ENCODE assay signal across 1 cellular context in genomic region chr11:66891849-66892660, GRCh38.
TF ChIP-seq lines count a peak whose summit lies in the region.

No MANE protein-coding gene starts in this region.

TF ChIP-seq in HepG2, 621 proteins besides CTCF, POLR2A, EP300 and RAD21 (continued from another document and continues in another):
- peak; percentile 12; the same call in 1 of the 2 replicates for TF ChIP-seq SP5 (CRISPR knock-in tag; IDR thresholded peaks at IDR 0.05; ENCODE audit: borderline replicate concordance, low read depth)
- no peak for TF ChIP-seq BRCA1 (CRISPR knock-in tag; IDR thresholded peaks at IDR 0.05)
- TF ChIP-seq MEIS2 (CRISPR knock-in tag; IDR thresholded peaks at IDR 0.05) = peak; percentile 66; the same call in 1 of the 2 replicates
- TF ChIP-seq CBX5 (CRISPR knock-in tag; IDR thresholded peaks at IDR 0.05; ENCODE audit: borderline replicate concordance) = peak; percentile 70; the same call in 1 of the 2 replicates
- no peak for TF ChIP-seq CHCHD3 (CRISPR knock-in tag; IDR thresholded peaks at IDR 0.05)
- no peak for TF ChIP-seq MAZ (IDR thresholded peaks at IDR 0.05; ENCODE audit: borderline replicate concordance, low read depth, low read length)
- no peak for TF ChIP-seq MAZ (CRISPR knock-in tag; IDR thresholded peaks at IDR 0.05; ENCODE audit: low read depth)
- no peak for TF ChIP-seq AGO1 (IDR thresholded peaks at IDR 0.05; ENCODE audit: low read depth, low read length, poor library complexity, severe bottlenecking)
- peak; percentile 62; the same call in 1 of the 2 replicates for TF ChIP-seq CREB1 (IDR thresholded peaks at IDR 0.05)
- no peak; the same call in 1 of the 2 replicates for TF ChIP-seq CREB1 (CRISPR knock-in tag; IDR thresholded peaks at IDR 0.05)
- TF ChIP-seq, protein P1, sequence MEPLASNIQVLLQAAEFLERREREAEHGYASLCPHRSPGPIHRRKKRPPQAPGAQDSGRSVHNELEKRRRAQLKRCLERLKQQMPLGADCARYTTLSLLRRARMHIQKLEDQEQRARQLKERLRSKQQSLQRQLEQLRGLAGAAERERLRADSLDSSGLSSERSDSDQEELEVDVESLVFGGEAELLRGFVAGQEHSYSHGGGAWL (CRISPR knock-in tag; IDR thresholded peaks at IDR 0.05) = 0 out of 2 replicates have a peak, but pooled peaks have one; percentile 5
- peak; percentile 49; the same call in 1 of the 2 replicates for TF ChIP-seq ZBTB33 (CRISPR knock-in tag; IDR thresholded peaks at IDR 0.05)
- peak; percentile 62; the same call in 1 of the 2 replicates for TF ChIP-seq SOX5 (CRISPR knock-in tag; IDR thresholded peaks at IDR 0.05; ENCODE audit: borderline replicate concordance)
- TF ChIP-seq ZNF574 (CRISPR knock-in tag; IDR thresholded peaks at IDR 0.05) = peak; percentile 49; the same call in 1 of the 2 replicates
- 0 out of 2 replicates have a peak, but pooled peaks have one; percentile 17 for TF ChIP-seq KMT2B (CRISPR knock-in tag; IDR thresholded peaks at IDR 0.05)
- peak; percentile 67 for TF ChIP-seq SALL1 (CRISPR knock-in tag; IDR thresholded peaks at IDR 0.05)
- TF ChIP-seq ZNF629 (CRISPR knock-in tag; conservative IDR thresholded peaks at IDR 0.05) = peak; percentile 48; the same call in 1 of the 2 replicates
- TF ChIP-seq, protein P2, sequence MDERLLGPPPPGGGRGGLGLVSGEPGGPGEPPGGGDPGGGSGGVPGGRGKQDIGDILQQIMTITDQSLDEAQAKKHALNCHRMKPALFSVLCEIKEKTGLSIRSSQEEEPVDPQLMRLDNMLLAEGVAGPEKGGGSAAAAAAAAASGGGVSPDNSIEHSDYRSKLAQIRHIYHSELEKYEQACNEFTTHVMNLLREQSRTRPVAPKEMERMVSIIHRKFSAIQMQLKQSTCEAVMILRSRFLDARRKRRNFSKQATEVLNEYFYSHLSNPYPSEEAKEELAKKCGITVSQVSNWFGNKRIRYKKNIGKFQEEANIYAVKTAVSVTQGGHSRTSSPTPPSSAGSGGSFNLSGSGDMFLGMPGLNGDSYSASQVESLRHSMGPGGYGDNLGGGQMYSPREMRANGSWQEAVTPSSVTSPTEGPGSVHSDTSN (CRISPR knock-in tag; IDR thresholded peaks at IDR 0.05) = peak; percentile 38; the same call in 1 of the 2 replicates
- 0 out of 2 replicates have a peak, but pooled peaks have one; percentile 29 for TF ChIP-seq ZSCAN21 (CRISPR knock-in tag; IDR thresholded peaks at IDR 0.05; ENCODE audit: borderline replicate concordance)
- TF ChIP-seq ZFX (CRISPR knock-in tag; IDR thresholded peaks at IDR 0.05; ENCODE audit: low read depth) = peak; percentile 51; the same call in 1 of the 2 replicates
- no peak for TF ChIP-seq REL (CRISPR knock-in tag; conservative IDR thresholded peaks at IDR 0.05)
- TF ChIP-seq IRF2 (CRISPR knock-in tag; IDR thresholded peaks at IDR 0.05) = peak; percentile 76; the same call in 1 of the 2 replicates
- TF ChIP-seq RXRA (CRISPR knock-in tag; IDR thresholded peaks at IDR 0.05) = peak; percentile 68; the same call in 1 of the 2 replicates
- TF ChIP-seq BCL6 (CRISPR knock-in tag; IDR thresholded peaks at IDR 0.05) = no peak
- TF ChIP-seq SIN3A (IDR thresholded peaks at IDR 0.05; ENCODE audit: borderline replicate concordance, low read depth, low read length) = 0 out of 2 replicates have a peak, but pooled peaks have one; percentile 43
- no peak for TF ChIP-seq ZNF782 (CRISPR knock-in tag; IDR thresholded peaks at IDR 0.05; ENCODE audit: borderline replicate concordance)
- TF ChIP-seq MIER3 (CRISPR knock-in tag; IDR thresholded peaks at IDR 0.05; ENCODE audit: borderline replicate concordance) = peak; percentile 72; the same call in 1 of the 2 replicates
- TF ChIP-seq ZBTB38 (CRISPR knock-in tag; IDR thresholded peaks at IDR 0.05) = peak; percentile 76
- TF ChIP-seq, protein P3, sequence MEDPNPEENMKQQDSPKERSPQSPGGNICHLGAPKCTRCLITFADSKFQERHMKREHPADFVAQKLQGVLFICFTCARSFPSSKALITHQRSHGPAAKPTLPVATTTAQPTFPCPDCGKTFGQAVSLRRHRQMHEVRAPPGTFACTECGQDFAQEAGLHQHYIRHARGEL (CRISPR knock-in tag; IDR thresholded peaks at IDR 0.05) = no peak
- 0 out of 2 replicates have a peak, but pooled peaks have one; percentile 28 for TF ChIP-seq SMAD3 (CRISPR knock-in tag; IDR thresholded peaks at IDR 0.05)
- peak; percentile 28 for TF ChIP-seq NR2F6 (IDR thresholded peaks at IDR 0.05)
- peak; percentile 83 for TF ChIP-seq NR2F6 (CRISPR knock-in tag; IDR thresholded peaks at IDR 0.05)
- no peak for TF ChIP-seq ZNF34 (CRISPR knock-in tag; IDR thresholded peaks at IDR 0.05; ENCODE audit: borderline replicate concordance)
- peak; percentile 86 for TF ChIP-seq XRCC5 (optimal IDR thresholded peaks at IDR 0.05; ENCODE audit: low read length)
- TF ChIP-seq ZNF17 (CRISPR knock-in tag; IDR thresholded peaks at IDR 0.05) = no peak
- TF ChIP-seq ZNF546 (CRISPR knock-in tag; conservative IDR thresholded peaks at IDR 0.05) = no peak
- no peak for TF ChIP-seq ATF1 (CRISPR knock-in tag; IDR thresholded peaks at IDR 0.05)
- no peak for TF ChIP-seq MLLT10 (CRISPR knock-in tag; IDR thresholded peaks at IDR 0.05)
- TF ChIP-seq SOX13 (IDR thresholded peaks at IDR 0.05) = no peak
- peak in 1 of 2 experiments; percentile 51; a peak in 1 of 4 replicates for TF ChIP-seq SOX13 (CRISPR knock-in tag; conservative IDR thresholded peaks at IDR 0.05 in 1 of 2, IDR thresholded peaks at IDR 0.05 in 1 of 2)
- TF ChIP-seq ZSCAN29 (CRISPR knock-in tag; conservative IDR thresholded peaks at IDR 0.05) = 0 out of 2 replicates have a peak, but pooled peaks have one; percentile 28
- TF ChIP-seq HIVEP1 (CRISPR knock-in tag; IDR thresholded peaks at IDR 0.05) = no peak
- TF ChIP-seq ZNF792 (CRISPR knock-in tag; IDR thresholded peaks at IDR 0.05) = peak; percentile 65; the same call in 1 of the 2 replicates
- TF ChIP-seq KLF9 (CRISPR knock-in tag; IDR thresholded peaks at IDR 0.05; ENCODE audit: low read depth) = no peak
- 0 out of 2 replicates have a peak, but pooled peaks have one; percentile 19 for TF ChIP-seq FOXK1 (CRISPR knock-in tag; IDR thresholded peaks at IDR 0.05; ENCODE audit: borderline replicate concordance, low read depth)
- TF ChIP-seq ZNF580 (CRISPR knock-in tag; IDR thresholded peaks at IDR 0.05; ENCODE audit: borderline replicate concordance, low read depth) = peak; percentile 40; the same call in 1 of the 2 replicates
- TF ChIP-seq HNF4A (CRISPR knock-in tag; IDR thresholded peaks at IDR 0.05) = peak; percentile 37; the same call in 1 of the 2 replicates
- peak; percentile 52; the same call in 1 of the 2 replicates for TF ChIP-seq ERF (CRISPR knock-in tag; IDR thresholded peaks at IDR 0.05)
- TF ChIP-seq PAX8 (CRISPR knock-in tag; IDR thresholded peaks at IDR 0.05; ENCODE audit: borderline replicate concordance) = no peak
- TF ChIP-seq ZFP62 (CRISPR knock-in tag; IDR thresholded peaks at IDR 0.05) = no peak
- no peak for TF ChIP-seq NFKB2 (CRISPR knock-in tag; IDR thresholded peaks at IDR 0.05; ENCODE audit: borderline replicate concordance)
- TF ChIP-seq ZFP36L1 (CRISPR knock-in tag; IDR thresholded peaks at IDR 0.05) = peak; percentile 71; the same call in 1 of the 2 replicates
- no peak for TF ChIP-seq FOXP1 (IDR thresholded peaks at IDR 0.05)
- peak; percentile 48; the same call in 1 of the 2 replicates for TF ChIP-seq FOXP1 (CRISPR knock-in tag; IDR thresholded peaks at IDR 0.05)
- no peak for TF ChIP-seq KAT7 (CRISPR knock-in tag; IDR thresholded peaks at IDR 0.05; ENCODE audit: borderline replicate concordance)
- peak; percentile 49; the same call in 1 of the 2 replicates for TF ChIP-seq FOXA3 (CRISPR knock-in tag; IDR thresholded peaks at IDR 0.05)
- TF ChIP-seq KAT8 (CRISPR knock-in tag; IDR thresholded peaks at IDR 0.05) = peak; percentile 66
- peak; percentile 36 for TF ChIP-seq TEAD3 (CRISPR knock-in tag; optimal IDR thresholded peaks at IDR 0.05; ENCODE audit: borderline replicate concordance)
- TF ChIP-seq ZFAT (CRISPR knock-in tag; conservative IDR thresholded peaks at IDR 0.05) = no peak
- TF ChIP-seq ZNF276 (CRISPR knock-in tag; IDR thresholded peaks at IDR 0.05; ENCODE audit: low read depth) = no peak
- no peak for TF ChIP-seq PAWR (CRISPR knock-in tag; IDR thresholded peaks at IDR 0.05; ENCODE audit: borderline replicate concordance)
- no peak for TF ChIP-seq ZNF33A (CRISPR knock-in tag; IDR thresholded peaks at IDR 0.05; ENCODE audit: borderline replicate concordance)
- no peak for TF ChIP-seq HOXA7 (CRISPR knock-in tag; IDR thresholded peaks at IDR 0.05)
- TF ChIP-seq MXD4 (CRISPR knock-in tag; IDR thresholded peaks at IDR 0.05) = no peak
- no peak for TF ChIP-seq HOXD1 (CRISPR knock-in tag; IDR thresholded peaks at IDR 0.05)
- TF ChIP-seq U2AF2 (IDR thresholded peaks at IDR 0.05; ENCODE audit: low read depth, low read length) = no peak
- peak; percentile 92 for TF ChIP-seq JUND (CRISPR knock-in tag; IDR thresholded peaks at IDR 0.05)
- no peak for TF ChIP-seq DBP (CRISPR knock-in tag; IDR thresholded peaks at IDR 0.05; ENCODE audit: not compliant biosample characterization)
- TF ChIP-seq IKZF5 (CRISPR knock-in tag; IDR thresholded peaks at IDR 0.05) = peak; percentile 100
- TF ChIP-seq TGIF2 (CRISPR knock-in tag; IDR thresholded peaks at IDR 0.05) = peak; percentile 85
- TF ChIP-seq SOX6 (IDR thresholded peaks at IDR 0.05) = no peak
- TF ChIP-seq SOX6 (CRISPR knock-in tag; IDR thresholded peaks at IDR 0.05) = peak; percentile 54
- peak; percentile 71 for TF ChIP-seq RXRB (CRISPR knock-in tag; IDR thresholded peaks at IDR 0.05; ENCODE audit: borderline replicate concordance)
- TF ChIP-seq SKI (IDR thresholded peaks at IDR 0.05; ENCODE audit: partially characterized antibody) = no peak
- TF ChIP-seq REPIN1 (CRISPR knock-in tag; IDR thresholded peaks at IDR 0.05; ENCODE audit: borderline replicate concordance, low read depth) = no peak
